In the genomic region with DNA sequence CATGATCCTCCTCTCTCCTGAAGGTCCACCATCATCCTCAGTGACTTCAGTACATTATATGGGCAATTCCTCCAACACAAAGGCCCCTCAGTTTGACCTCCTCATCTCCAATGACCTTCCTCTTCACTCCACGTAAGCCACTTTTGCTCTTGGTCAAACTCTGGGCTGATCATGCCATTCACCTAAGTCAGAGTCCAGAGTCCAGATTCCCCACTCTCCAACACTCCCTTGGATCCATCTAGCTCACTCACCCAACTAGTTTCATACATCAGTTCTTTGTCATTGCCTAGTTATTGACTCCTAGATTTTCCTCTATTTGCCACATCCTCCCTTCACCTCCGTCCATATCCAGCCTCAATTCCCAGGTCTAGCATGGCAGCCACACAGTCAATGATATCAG, we compare ENCODE assay signal across 1 cellular context.
TF ChIP-seq lines count a peak whose summit lies in the region.

No MANE protein-coding gene starts in this region.

TF ChIP-seq in HepG2, 621 proteins besides CTCF, POLR2A, EP300 and RAD21:
- TF ChIP-seq, protein P1, sequence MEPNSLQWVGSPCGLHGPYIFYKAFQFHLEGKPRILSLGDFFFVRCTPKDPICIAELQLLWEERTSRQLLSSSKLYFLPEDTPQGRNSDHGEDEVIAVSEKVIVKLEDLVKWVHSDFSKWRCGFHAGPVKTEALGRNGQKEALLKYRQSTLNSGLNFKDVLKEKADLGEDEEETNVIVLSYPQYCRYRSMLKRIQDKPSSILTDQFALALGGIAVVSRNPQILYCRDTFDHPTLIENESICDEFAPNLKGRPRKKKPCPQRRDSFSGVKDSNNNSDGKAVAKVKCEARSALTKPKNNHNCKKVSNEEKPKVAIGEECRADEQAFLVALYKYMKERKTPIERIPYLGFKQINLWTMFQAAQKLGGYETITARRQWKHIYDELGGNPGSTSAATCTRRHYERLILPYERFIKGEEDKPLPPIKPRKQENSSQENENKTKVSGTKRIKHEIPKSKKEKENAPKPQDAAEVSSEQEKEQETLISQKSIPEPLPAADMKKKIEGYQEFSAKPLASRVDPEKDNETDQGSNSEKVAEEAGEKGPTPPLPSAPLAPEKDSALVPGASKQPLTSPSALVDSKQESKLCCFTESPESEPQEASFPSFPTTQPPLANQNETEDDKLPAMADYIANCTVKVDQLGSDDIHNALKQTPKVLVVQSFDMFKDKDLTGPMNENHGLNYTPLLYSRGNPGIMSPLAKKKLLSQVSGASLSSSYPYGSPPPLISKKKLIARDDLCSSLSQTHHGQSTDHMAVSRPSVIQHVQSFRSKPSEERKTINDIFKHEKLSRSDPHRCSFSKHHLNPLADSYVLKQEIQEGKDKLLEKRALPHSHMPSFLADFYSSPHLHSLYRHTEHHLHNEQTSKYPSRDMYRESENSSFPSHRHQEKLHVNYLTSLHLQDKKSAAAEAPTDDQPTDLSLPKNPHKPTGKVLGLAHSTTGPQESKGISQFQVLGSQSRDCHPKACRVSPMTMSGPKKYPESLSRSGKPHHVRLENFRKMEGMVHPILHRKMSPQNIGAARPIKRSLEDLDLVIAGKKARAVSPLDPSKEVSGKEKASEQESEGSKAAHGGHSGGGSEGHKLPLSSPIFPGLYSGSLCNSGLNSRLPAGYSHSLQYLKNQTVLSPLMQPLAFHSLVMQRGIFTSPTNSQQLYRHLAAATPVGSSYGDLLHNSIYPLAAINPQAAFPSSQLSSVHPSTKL (CRISPR knock-in tag; IDR thresholded peaks at IDR 0.05) = no peak
- TF ChIP-seq, protein P2, sequence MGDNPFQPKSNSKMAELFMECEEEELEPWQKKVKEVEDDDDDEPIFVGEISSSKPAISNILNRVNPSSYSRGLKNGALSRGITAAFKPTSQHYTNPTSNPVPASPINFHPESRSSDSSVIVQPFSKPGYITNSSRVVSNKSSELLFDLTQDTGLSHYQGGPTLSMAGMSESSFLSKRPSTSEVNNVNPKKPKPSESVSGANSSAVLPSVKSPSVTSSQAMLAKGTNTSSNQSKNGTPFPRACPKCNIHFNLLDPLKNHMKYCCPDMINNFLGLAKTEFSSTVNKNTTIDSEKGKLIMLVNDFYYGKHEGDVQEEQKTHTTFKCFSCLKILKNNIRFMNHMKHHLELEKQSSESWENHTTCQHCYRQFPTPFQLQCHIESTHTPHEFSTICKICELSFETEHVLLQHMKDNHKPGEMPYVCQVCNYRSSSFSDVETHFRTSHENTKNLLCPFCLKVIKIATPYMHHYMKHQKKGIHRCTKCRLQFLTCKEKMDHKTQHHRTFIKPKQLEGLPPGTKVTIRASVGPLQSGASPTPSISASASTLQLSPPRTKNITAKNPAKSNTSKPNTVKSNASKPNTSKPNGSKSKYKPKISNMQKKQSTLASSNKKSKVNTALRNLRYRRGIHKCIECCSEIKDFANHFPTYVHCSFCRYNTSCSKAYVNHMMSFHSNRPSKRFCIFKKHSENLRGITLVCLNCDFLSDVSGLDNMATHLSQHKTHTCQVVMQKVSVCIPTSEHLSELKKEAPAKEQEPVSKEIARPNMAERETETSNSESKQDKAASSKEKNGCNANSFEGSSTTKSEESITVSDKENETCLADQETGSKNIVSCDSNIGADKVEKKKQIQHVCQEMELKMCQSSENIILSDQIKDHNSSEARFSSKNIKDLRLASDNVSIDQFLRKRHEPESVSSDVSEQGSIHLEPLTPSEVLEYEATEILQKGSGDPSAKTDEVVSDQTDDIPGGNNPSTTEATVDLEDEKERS (CRISPR knock-in tag; IDR thresholded peaks at IDR 0.05) = no peak
- TF ChIP-seq, protein P3, sequence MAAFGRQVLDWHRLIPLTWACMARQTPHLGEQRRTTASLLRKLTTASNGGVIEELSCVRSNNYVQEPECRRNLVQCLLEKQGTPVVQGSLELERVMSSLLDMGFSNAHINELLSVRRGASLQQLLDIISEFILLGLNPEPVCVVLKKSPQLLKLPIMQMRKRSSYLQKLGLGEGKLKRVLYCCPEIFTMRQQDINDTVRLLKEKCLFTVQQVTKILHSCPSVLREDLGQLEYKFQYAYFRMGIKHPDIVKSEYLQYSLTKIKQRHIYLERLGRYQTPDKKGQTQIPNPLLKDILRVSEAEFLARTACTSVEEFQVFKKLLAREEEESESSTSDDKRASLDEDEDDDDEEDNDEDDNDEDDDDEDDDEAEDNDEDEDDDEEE (CRISPR knock-in tag; IDR thresholded peaks at IDR 0.05) = no peak
- TF ChIP-seq ELF1 (CRISPR knock-in tag; IDR thresholded peaks at IDR 0.05) = no peak
- no peak for TF ChIP-seq SIX1 (CRISPR knock-in tag; IDR thresholded peaks at IDR 0.05; ENCODE audit: borderline replicate concordance)
- TF ChIP-seq ZNF644 (CRISPR knock-in tag; IDR thresholded peaks at IDR 0.05; ENCODE audit: low read depth) = 0 out of 2 replicates have a peak, but pooled peaks have one; percentile 51
- TF ChIP-seq HNF4A (CRISPR knock-in tag; IDR thresholded peaks at IDR 0.05) = peak; percentile 41
